15 cellular contexts compared by ENCODE assay signal in genomic region chr20:24784607-24785006, GRCh38.
A peak's percentile ranks its signal among the peaks of the same experiment; 100 is the strongest.
DNase-seq lines count a peak whose midpoint lies in the region; ATAC-seq, FAIRE-seq and TF ChIP-seq lines count a peak whose summit lies in the region.
"Had no signal": no experiment of that assay in that cellular context is flagged by ENCODE, and none has a peak within 500 bp of the region (broad histone marks: within the 10 kb centered on the region; RNA-seq: fewer than 3 reads in every experiment).

No MANE protein-coding gene starts in this region.

- no peak overlapping the region for H2AFZ ChIP-seq in DND-41 (ENCODE audit: low read depth, low read length)
- no peak overlapping the region for H2AFZ ChIP-seq in OCI-LY3 (ENCODE audit: low read depth, low read length)
- H2AFZ ChIP-seq: GM23338 had no signal

- H3K4me2 ChIP-seq in DND-41 (ENCODE audit: insufficient read depth, low read length): no peak overlapping the region
- H3K4me2 ChIP-seq in OCI-LY3 (ENCODE audit: low read length): peak overlapping the region; percentile 6; the same call in 1 of the 2 replicates
- H3K4me2 ChIP-seq: GM23338 had no signal

- H3K79me2 ChIP-seq in DND-41 (ENCODE audit: insufficient read depth, low read length): no peaks in the 10 kb centered on the region
- H3K79me2 ChIP-seq in OCI-LY3 (ENCODE audit: low read length): no peaks in the 10 kb centered on the region

- H3K9me3 ChIP-seq in DND-41 (ENCODE audit: insufficient read depth, low read length, severe bottlenecking) (no peaks in the 10 kb centered on the region), OCI-LY3 (ENCODE audit: insufficient read depth, low read length) (no peaks in the 10 kb centered on the region)

- no peaks in the 10 kb centered on the region for H3K27me3 ChIP-seq in DND-41 (ENCODE audit: insufficient read depth, low read length, poor library complexity)
- H3K27me3 ChIP-seq in OCI-LY3 (ENCODE audit: low read depth, low read length): peaks cover 51% of the 10 kb centered on the region

- H3K9ac ChIP-seq in DND-41 (ENCODE audit: low read depth, low read length) (no peak overlapping the region), OCI-LY3 (ENCODE audit: low read length) (no peak overlapping the region)

- H3K36me3 ChIP-seq in DND-41 (ENCODE audit: insufficient read depth, low read length): no peaks in the 10 kb centered on the region
- H3K36me3 ChIP-seq in OCI-LY3 (replicated peaks; ENCODE audit: low read depth, low read length): no peaks in the 10 kb centered on the region

- TF ChIP-seq CTCF in DND-41 (IDR thresholded peaks at IDR 0.05; ENCODE audit: borderline replicate concordance, extremely low read depth, low read length, poor library complexity, severe bottlenecking) (no peak), OCI-LY3 (IDR thresholded peaks at IDR 0.05; ENCODE audit: low read depth, low read length) (no peak)

- no peaks in the 10 kb centered on the region for H4K20me1 ChIP-seq in DND-41 (ENCODE audit: insufficient read depth, low read length)
- H4K20me1 ChIP-seq in OCI-LY3 (ENCODE audit: insufficient read depth, low read length): no peaks in the 10 kb centered on the region

- no peak for ATAC-seq in DND-41 (ENCODE audit: insufficient read depth, low read depth)
- peak; percentile 11 for ATAC-seq in GM19452 (IDR thresholded peaks at IDR 0.05; ENCODE audit: unreplicated experiment)
- no peak for ATAC-seq in GM21825 (IDR thresholded peaks at IDR 0.05; ENCODE audit: unreplicated experiment)
- ATAC-seq: K562 had no signal

- H3K4me1 ChIP-seq in DND-41 (ENCODE audit: insufficient read depth, low read length) (peaks cover 41% of the 10 kb centered on the region), OCI-LY3 (ENCODE audit: low read length) (peaks cover 51% of the 10 kb centered on the region)

- FAIRE-seq in GM19239 (lab: Jason Lieb, UNC): no peak
- FAIRE-seq: K562 had no signal

- H3K4me3 ChIP-seq in DND-41 (ENCODE audit: low read depth in 1 of 2, low read length in 2 of 2): no peak overlapping the region
- no peak overlapping the region for H3K4me3 ChIP-seq in OCI-LY3 (ENCODE audit: low read length)
- H3K4me3 ChIP-seq: GM23338, K562, SK-N-MC had no signal

- DNase-seq in DND-41: no peak
- peak; percentile 49 for DNase-seq in pons (ENCODE audit: low spot score)
- DNase-seq in NCI-H748 treated with DMSO at 0.1 percent for 48 hours (lab: John Stamatoyannopoulos, UW): no peak
- no peak for DNase-seq in GM19239 (ENCODE audit: insufficient read length, low spot score)
- DNase-seq: NCI-H1105, NCI-H446 treated with DMSO at 0.1 percent for 48 hours, NCI-H774 had no signal

- H3K27ac ChIP-seq in DND-41 (ENCODE audit: low read length): peak overlapping the region; percentile 67
- H3K27ac ChIP-seq in OCI-LY3 (ENCODE audit: low read length): no peak overlapping the region
- H3K27ac ChIP-seq: HL-60, RWPE1, SK-N-MC had no signal
